In the genomic region with DNA sequence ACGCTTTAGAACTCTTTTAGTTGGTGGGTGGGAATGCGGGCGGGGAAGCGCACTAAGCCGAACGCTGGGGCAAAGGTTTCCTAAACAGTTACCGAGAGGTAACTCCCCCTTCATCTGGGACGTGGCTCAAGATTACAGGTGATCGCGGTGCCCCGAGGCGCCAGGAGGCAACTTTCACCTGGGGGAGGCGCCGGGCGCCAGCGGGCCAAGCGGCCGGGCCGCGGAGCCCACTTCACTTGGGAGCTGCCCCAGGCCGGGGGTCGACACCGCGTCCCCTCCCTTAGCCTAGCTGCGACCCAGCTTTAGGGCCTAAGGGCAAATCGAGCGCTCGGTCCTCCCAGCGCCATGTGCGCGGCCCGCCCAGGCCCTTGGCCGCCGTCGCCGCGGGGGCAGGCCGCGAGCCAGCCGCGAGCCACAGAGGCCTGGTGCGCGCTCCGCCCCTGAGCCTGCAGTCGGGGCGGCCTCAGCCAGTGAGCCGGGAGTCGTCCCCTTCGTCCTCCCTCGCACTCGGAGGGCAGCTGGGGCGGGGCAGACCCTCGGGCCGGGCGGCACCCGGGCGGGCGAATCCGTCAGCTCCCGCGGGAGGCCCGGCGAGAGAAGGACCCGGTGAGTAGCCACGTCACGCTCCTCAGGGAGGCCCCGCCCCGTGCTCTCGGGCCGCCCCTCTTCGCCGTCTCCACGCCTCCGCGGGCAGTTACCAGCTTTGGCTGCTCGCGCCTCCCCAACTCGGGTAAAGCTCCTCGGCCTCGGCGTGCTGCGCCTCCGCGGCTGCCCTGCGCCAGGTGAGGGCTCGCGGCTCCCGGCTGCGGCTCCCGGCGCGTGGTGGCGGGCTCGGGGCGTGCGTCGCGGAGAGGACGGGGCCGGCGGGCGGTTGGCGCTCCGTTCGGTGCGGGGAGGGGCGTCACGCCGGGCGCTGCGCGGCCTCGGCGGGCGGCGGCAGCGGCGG, we compare ENCODE assay signal across 1 cellular context.
A peak's percentile ranks its signal among the peaks of the same experiment; 100 is the strongest.
TF ChIP-seq lines count a peak whose summit lies in the region.

A gene (plus strand): TSS at position 693 of the 946 bp plus-strand sequence. CDS start 13,640 bp downstream, outside the sequence.

TF ChIP-seq in A549, 52 proteins besides CTCF, POLR2A, EP300 and RAD21 (continued from another document):
- TF ChIP-seq ZFP36 (IDR thresholded peaks at IDR 0.05; ENCODE audit: borderline replicate concordance, partially characterized antibody) (no peak), EHF (CRISPR knock-in tag; IDR thresholded peaks at IDR 0.05) (no peak), MAZ (IDR thresholded peaks at IDR 0.05; ENCODE audit: borderline replicate concordance, low read depth, low read length) (no peak), RFX5 (IDR thresholded peaks at IDR 0.05) (no peak), PHF8 (IDR thresholded peaks at IDR 0.05; ENCODE audit: borderline replicate concordance, low read depth) (peak; percentile 92; the same call in 1 of the 2 replicates), NFE2L2 (conservative IDR thresholded peaks at IDR 0.05; ENCODE audit: low read length) (no peak), HDAC2 (IDR thresholded peaks at IDR 0.05) (no peak), CHD2 (IDR thresholded peaks at IDR 0.05; ENCODE audit: low read length, partially characterized antibody) (peak; percentile 76), TFCP2L1 (CRISPR knock-in tag; IDR thresholded peaks at IDR 0.05) (peak; percentile 51; the same call in 1 of the 2 replicates), GATA3 (IDR thresholded peaks at IDR 0.05; ENCODE audit: borderline replicate concordance) (no peak; the same call in 1 of the 2 replicates), ESRRA (IDR thresholded peaks at IDR 0.05; ENCODE audit: borderline replicate concordance, low read length) (no peak), CBX2 (IDR thresholded peaks at IDR 0.05; ENCODE audit: borderline replicate concordance, low read depth) (no peak), JUNB (IDR thresholded peaks at IDR 0.05) (no peak), KDM1A (IDR thresholded peaks at IDR 0.05; ENCODE audit: low read depth) (no peak), CHD4 (IDR thresholded peaks at IDR 0.05; ENCODE audit: borderline replicate concordance) (no peak), JUN (IDR thresholded peaks at IDR 0.05) (peak in 1 of 2 experiments; percentile 69; a peak in 2 of 5 replicates), NR3C1 (IDR thresholded peaks at IDR 0.05) (no peak), FOXS1 (CRISPR knock-in tag; IDR thresholded peaks at IDR 0.05) (no peak), SMC3 (IDR thresholded peaks at IDR 0.05) (no peak), CEBPB (IDR thresholded peaks at IDR 0.05) (no peak), FOSB (CRISPR knock-in tag; IDR thresholded peaks at IDR 0.05) (no peak), CBX8 (IDR thresholded peaks at IDR 0.05) (no peak), SREBF2 (IDR thresholded peaks at IDR 0.05) (no peak), ZSCAN20 (CRISPR knock-in tag; IDR thresholded peaks at IDR 0.05) (no peak), HOXB13 (CRISPR knock-in tag; IDR thresholded peaks at IDR 0.05; ENCODE audit: low read depth) (peak; percentile 47; the same call in 1 of the 2 replicates), HEYL (CRISPR knock-in tag; IDR thresholded peaks at IDR 0.05) (no peak), TP53 (CRISPR knock-in tag; IDR thresholded peaks at IDR 0.05) (peak; percentile 67; the same call in 1 of the 2 replicates)
- TF ChIP-seq, protein P1, sequence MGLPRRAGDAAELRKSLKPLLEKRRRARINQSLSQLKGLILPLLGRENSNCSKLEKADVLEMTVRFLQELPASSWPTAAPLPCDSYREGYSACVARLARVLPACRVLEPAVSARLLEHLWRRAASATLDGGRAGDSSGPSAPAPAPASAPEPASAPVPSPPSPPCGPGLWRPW (IDR thresholded peaks at IDR 0.05) = no peak
- TF ChIP-seq, protein P2, sequence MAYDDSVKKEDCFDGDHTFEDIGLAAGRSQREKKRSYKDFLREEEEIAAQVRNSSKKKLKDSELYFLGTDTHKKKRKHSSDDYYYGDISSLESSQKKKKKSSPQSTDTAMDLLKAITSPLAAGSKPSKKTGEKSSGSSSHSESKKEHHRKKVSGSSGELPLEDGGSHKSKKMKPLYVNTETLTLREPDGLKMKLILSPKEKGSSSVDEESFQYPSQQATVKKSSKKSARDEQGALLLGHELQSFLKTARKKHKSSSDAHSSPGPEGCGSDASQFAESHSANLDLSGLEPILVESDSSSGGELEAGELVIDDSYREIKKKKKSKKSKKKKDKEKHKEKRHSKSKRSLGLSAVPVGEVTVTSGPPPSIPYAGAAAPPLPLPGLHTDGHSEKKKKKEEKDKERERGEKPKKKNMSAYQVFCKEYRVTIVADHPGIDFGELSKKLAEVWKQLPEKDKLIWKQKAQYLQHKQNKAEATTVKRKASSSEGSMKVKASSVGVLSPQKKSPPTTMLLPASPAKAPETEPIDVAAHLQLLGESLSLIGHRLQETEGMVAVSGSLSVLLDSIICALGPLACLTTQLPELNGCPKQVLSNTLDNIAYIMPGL (CRISPR knock-in tag; IDR thresholded peaks at IDR 0.05; ENCODE audit: borderline replicate concordance) = no peak
- TF ChIP-seq, protein P3, sequence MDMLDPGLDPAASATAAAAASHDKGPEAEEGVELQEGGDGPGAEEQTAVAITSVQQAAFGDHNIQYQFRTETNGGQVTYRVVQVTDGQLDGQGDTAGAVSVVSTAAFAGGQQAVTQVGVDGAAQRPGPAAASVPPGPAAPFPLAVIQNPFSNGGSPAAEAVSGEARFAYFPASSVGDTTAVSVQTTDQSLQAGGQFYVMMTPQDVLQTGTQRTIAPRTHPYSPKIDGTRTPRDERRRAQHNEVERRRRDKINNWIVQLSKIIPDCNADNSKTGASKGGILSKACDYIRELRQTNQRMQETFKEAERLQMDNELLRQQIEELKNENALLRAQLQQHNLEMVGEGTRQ (IDR thresholded peaks at IDR 0.05) = no peak
- TF ChIP-seq, protein P4, sequence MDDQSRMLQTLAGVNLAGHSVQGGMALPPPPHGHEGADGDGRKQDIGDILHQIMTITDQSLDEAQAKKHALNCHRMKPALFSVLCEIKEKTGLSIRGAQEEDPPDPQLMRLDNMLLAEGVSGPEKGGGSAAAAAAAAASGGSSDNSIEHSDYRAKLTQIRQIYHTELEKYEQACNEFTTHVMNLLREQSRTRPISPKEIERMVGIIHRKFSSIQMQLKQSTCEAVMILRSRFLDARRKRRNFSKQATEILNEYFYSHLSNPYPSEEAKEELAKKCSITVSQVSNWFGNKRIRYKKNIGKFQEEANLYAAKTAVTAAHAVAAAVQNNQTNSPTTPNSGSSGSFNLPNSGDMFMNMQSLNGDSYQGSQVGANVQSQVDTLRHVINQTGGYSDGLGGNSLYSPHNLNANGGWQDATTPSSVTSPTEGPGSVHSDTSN (IDR thresholded peaks at IDR 0.05) = no peak
- TF ChIP-seq, protein P5, sequence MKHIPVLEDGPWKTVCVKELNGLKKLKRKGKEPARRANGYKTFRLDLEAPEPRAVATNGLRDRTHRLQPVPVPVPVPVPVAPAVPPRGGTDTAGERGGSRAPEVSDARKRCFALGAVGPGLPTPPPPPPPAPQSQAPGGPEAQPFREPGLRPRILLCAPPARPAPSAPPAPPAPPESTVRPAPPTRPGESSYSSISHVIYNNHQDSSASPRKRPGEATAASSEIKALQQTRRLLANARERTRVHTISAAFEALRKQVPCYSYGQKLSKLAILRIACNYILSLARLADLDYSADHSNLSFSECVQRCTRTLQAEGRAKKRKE (CRISPR knock-in tag; IDR thresholded peaks at IDR 0.05; ENCODE audit: low read depth) = 0 out of 2 replicates have a peak, but pooled peaks have one; percentile 51
- TF ChIP-seq, protein P6, sequence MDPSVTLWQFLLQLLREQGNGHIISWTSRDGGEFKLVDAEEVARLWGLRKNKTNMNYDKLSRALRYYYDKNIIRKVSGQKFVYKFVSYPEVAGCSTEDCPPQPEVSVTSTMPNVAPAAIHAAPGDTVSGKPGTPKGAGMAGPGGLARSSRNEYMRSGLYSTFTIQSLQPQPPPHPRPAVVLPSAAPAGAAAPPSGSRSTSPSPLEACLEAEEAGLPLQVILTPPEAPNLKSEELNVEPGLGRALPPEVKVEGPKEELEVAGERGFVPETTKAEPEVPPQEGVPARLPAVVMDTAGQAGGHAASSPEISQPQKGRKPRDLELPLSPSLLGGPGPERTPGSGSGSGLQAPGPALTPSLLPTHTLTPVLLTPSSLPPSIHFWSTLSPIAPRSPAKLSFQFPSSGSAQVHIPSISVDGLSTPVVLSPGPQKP (IDR thresholded peaks at IDR 0.05; ENCODE audit: low read depth, low read length) = no peak
- TF ChIP-seq, protein P7, sequence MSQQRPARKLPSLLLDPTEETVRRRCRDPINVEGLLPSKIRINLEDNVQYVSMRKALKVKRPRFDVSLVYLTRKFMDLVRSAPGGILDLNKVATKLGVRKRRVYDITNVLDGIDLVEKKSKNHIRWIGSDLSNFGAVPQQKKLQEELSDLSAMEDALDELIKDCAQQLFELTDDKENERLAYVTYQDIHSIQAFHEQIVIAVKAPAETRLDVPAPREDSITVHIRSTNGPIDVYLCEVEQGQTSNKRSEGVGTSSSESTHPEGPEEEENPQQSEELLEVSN (IDR thresholded peaks at IDR 0.05; ENCODE audit: borderline replicate concordance, low read depth) = no peak
- TF ChIP-seq, protein P8, sequence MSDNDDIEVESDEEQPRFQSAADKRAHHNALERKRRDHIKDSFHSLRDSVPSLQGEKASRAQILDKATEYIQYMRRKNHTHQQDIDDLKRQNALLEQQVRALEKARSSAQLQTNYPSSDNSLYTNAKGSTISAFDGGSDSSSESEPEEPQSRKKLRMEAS (IDR thresholded peaks at IDR 0.05) = peak; percentile 81
- TF ChIP-seq, protein P9, sequence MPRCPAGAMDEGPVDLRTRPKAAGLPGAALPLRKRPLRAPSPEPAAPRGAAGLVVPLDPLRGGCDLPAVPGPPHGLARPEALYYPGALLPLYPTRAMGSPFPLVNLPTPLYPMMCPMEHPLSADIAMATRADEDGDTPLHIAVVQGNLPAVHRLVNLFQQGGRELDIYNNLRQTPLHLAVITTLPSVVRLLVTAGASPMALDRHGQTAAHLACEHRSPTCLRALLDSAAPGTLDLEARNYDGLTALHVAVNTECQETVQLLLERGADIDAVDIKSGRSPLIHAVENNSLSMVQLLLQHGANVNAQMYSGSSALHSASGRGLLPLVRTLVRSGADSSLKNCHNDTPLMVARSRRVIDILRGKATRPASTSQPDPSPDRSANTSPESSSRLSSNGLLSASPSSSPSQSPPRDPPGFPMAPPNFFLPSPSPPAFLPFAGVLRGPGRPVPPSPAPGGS (IDR thresholded peaks at IDR 0.05) = 0 out of 3 replicates have a peak, but pooled peaks have one; percentile 28
